ENCODE assay signal across 1 cellular context in genomic region chr2:19667536-19667949, GRCh38.
TF ChIP-seq lines count a peak whose summit lies in the region.

No MANE protein-coding gene starts in this region.

TF ChIP-seq in WTC11, 78 proteins besides CTCF, POLR2A, EP300 and RAD21 (continued from another document):
- TF ChIP-seq ZNF219 (CRISPR knock-in tag; IDR thresholded peaks at IDR 0.05; ENCODE audit: borderline replicate concordance) (no peak), ZNF281 (CRISPR knock-in tag; IDR thresholded peaks at IDR 0.05) (no peak), CREB1 (CRISPR knock-in tag; IDR thresholded peaks at IDR 0.05) (no peak)
